Comparison of ENCODE assay signal across 29 cellular contexts in genomic region chr3:146796078-146796477, GRCh38.
"Had no signal": no experiment of that assay in that cellular context is flagged by ENCODE, and none has a peak within 500 bp of the region (broad histone marks: within the 10 kb centered on the region; RNA-seq: fewer than 3 reads in every experiment).

No MANE protein-coding gene starts in this region.

- H3K9me3 ChIP-seq: ascending aorta had no signal

- H3K4me1 ChIP-seq: ascending aorta had no signal

- H3K27ac ChIP-seq: ascending aorta had no signal

- H3K36me3 ChIP-seq: ascending aorta had no signal

- H3K4me1 Mint-ChIP-seq: activated B cell treated with CpG ODN at 0.5 μM for 24 hours; activated CD4-positive, alpha-beta T cell treated with anti-CD3 and anti-CD28 coated beads, Interleukin-2, amount 10 ng/mL, durations not matched to agents 24 days and 14 days; activated CD8-positive, alpha-beta memory T cell treated with anti-CD3 and anti-CD28 coated beads, Interleukin-2, amount 10 ng/mL, durations not matched to agents 7 days and 5 days; activated naive CD8-positive, alpha-beta T cell treated with anti-CD3 and anti-CD28 coated beads, Interleukin-2, amount 50 U/mL, for 24 hours; brain; central memory CD8-positive, alpha-beta T cell; T-helper 17 cell had no signal

- H3K9me3 Mint-ChIP-seq: activated CD4-positive, alpha-beta T cell treated with anti-CD3 and anti-CD28 coated beads, Interleukin-2, amount 10 ng/mL, durations not matched to agents 24 days and 14 days had no signal

- H3K27me3 Mint-ChIP-seq: activated B cell treated with CpG ODN at 0.5 μM for 24 hours; activated CD4-positive, alpha-beta T cell treated with anti-CD3 and anti-CD28 coated beads, Interleukin-2, amount 10 ng/mL, durations not matched to agents 24 days and 14 days; activated CD8-positive, alpha-beta memory T cell treated with anti-CD3 and anti-CD28 coated beads, Interleukin-2, amount 10 ng/mL, durations not matched to agents 7 days and 5 days; activated naive CD8-positive, alpha-beta T cell treated with anti-CD3 and anti-CD28 coated beads, Interleukin-2, amount 50 U/mL, for 24 hours; activated T-cell treated with anti-CD3 and anti-CD28 coated beads, Interleukin-2, amount 50 U/mL, for 24 hours; brain; central memory CD8-positive, alpha-beta T cell; T-helper 17 cell had no signal

- ATAC-seq: activated CD8-positive, alpha-beta memory T cell treated with anti-CD3 and anti-CD28 coated beads, Interleukin-2, amount 10 ng/mL, durations not matched to agents 7 days and 5 days; activated naive CD4-positive, alpha-beta T cell treated with anti-CD3 and anti-CD28 coated beads, Interleukin-2, amount 50 U/mL, for 72 hours; activated naive CD8-positive, alpha-beta T cell treated with anti-CD3 and anti-CD28 coated beads, Interleukin-2, amount 50 U/mL, for 24 hours; K562; T-helper 17 cell had no signal

- H3K36me3 Mint-ChIP-seq: activated CD8-positive, alpha-beta memory T cell treated with anti-CD3 and anti-CD28 coated beads, Interleukin-2, amount 10 ng/mL, durations not matched to agents 7 days and 5 days; activated naive CD4-positive, alpha-beta T cell treated with anti-CD3 and anti-CD28 coated beads, Interleukin-2, amount 50 U/mL, for 72 hours; brain had no signal

- H3K27ac Mint-ChIP-seq: activated B cell treated with CpG ODN at 0.5 μM for 24 hours; activated CD4-positive, alpha-beta T cell treated with anti-CD3 and anti-CD28 coated beads, Interleukin-2, amount 10 ng/mL, durations not matched to agents 24 days and 14 days; activated CD8-positive, alpha-beta memory T cell treated with anti-CD3 and anti-CD28 coated beads, Interleukin-2, amount 10 ng/mL, durations not matched to agents 7 days and 5 days; activated naive CD4-positive, alpha-beta T cell treated with anti-CD3 and anti-CD28 coated beads, Interleukin-2, amount 50 U/mL, for 72 hours; activated naive CD8-positive, alpha-beta T cell treated with anti-CD3 and anti-CD28 coated beads, Interleukin-2, amount 50 U/mL, for 24 hours; activated T-cell treated with anti-CD3 and anti-CD28 coated beads, Interleukin-2, amount 50 U/mL, for 24 hours; activated T-helper 1 cell treated with anti-CD3 and anti-CD28 coated beads, Interleukin-12 subunit alpha, Interleukin-12 subunit beta, Interleukin-2, Interleukin-4 antibody, amounts not matched to agents 30 ng/mL and 10 ng/mL and 1 ng/mL, durations not matched to agents 14 hours and 24 hours and 36 hours; brain; T-helper 17 cell had no signal

- H3K27me3 ChIP-seq: ascending aorta had no signal

- H3K4me3 Mint-ChIP-seq: activated B cell treated with CpG ODN at 0.5 μM for 24 hours; activated CD4-positive, alpha-beta T cell treated with anti-CD3 and anti-CD28 coated beads, Interleukin-2, amount 10 ng/mL, durations not matched to agents 24 days and 14 days; activated CD8-positive, alpha-beta memory T cell treated with anti-CD3 and anti-CD28 coated beads, Interleukin-2, amount 10 ng/mL, durations not matched to agents 7 days and 5 days; activated naive CD8-positive, alpha-beta T cell treated with anti-CD3 and anti-CD28 coated beads, Interleukin-2, amount 50 U/mL, for 24 hours; activated T-cell treated with anti-CD3 and anti-CD28 coated beads, Interleukin-2, amount 50 U/mL, for 24 hours; activated T-helper 1 cell treated with anti-CD3 and anti-CD28 coated beads, Interleukin-12 subunit alpha, Interleukin-12 subunit beta, Interleukin-2, Interleukin-4 antibody, amounts not matched to agents 30 ng/mL and 10 ng/mL and 1 ng/mL, durations not matched to agents 14 hours and 24 hours and 36 hours; brain; central memory CD8-positive, alpha-beta T cell; T-helper 17 cell had no signal

- H3K4me3 ChIP-seq: ascending aorta, K562 had no signal

- DNase-seq: activated B cell treated with CpG ODN at 0.5 μM for 24 hours; activated CD4-positive, alpha-beta T cell treated with anti-CD3 and anti-CD28 coated beads for 1 hour; activated CD4-positive, alpha-beta T cell treated with anti-CD3 and anti-CD28 coated beads, Interleukin-2, amount 10 ng/mL, durations not matched to agents 24 days and 14 days; activated CD4-positive, alpha-beta T cell treated with anti-CD3 and anti-CD28 coated beads, Interleukin-2, amount 50 U/mL, for 48 hours; activated CD8-positive, alpha-beta memory T cell treated with anti-CD3 and anti-CD28 coated beads, Interleukin-2, amount 10 ng/mL, durations not matched to agents 7 days and 5 days; activated effector memory CD4-positive, alpha-beta T cell treated with Interleukin-2 at 50 U/mL for 16 hours; activated naive CD4-positive, alpha-beta T cell treated with Interleukin-2 at 50 U/mL for 16 hours; activated naive CD8-positive, alpha-beta T cell treated with anti-CD3 and anti-CD28 coated beads, Interleukin-2, amount 50 U/mL, for 24 hours; activated T-cell treated with anti-CD3 and anti-CD28 coated beads, Interleukin-2, amount 50 U/mL, for 24 hours; amniotic stem cell; Karpas-422; MM.1S; NCI-H1105; NCI-H1436; NCI-H1694 treated with DMSO at 0.1 percent for 48 hours; NCI-H2029 treated with DMSO at 0.1 percent for 48 hours; NCI-H446; NCI-H524 treated with DMSO at 0.1 percent for 48 hours; NCI-H748 treated with DMSO at 0.1 percent for 48 hours; NK-92 treated with Interleukin-12 subunit alpha and Interleukin-12 subunit beta, amount 100 ng/mL, for 24 hours; SHP77 treated with DMSO at 0.1 percent for 48 hours; T-helper 17 cell; T-helper 9 cell had no signal
